1 cellular context compared by ENCODE assay signal in the genomic region with DNA sequence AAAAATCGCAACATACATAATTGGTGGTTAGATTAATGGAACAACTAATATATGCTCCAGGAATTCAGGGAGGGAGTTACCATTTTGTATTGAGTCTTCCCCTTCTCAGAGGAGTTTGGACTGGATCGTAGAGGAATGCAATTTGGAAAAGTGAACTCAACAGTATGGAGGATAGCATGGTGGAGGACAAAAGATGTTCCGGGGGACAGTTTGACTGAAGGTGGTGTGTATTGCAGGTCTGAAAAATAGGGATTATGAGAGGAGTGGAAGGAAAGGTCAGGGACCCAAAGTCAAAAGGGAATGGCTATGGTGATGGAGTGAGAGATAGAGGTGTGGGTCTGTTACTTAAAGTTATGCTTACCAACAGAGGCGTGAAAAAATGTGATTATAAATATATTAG.
TF ChIP-seq lines count a peak whose summit lies in the region.

No MANE protein-coding gene starts in this region.

TF ChIP-seq in K562, 482 proteins besides CTCF, POLR2A, EP300 and RAD21 (continued from another document and continues in another):
- TF ChIP-seq, protein P1, sequence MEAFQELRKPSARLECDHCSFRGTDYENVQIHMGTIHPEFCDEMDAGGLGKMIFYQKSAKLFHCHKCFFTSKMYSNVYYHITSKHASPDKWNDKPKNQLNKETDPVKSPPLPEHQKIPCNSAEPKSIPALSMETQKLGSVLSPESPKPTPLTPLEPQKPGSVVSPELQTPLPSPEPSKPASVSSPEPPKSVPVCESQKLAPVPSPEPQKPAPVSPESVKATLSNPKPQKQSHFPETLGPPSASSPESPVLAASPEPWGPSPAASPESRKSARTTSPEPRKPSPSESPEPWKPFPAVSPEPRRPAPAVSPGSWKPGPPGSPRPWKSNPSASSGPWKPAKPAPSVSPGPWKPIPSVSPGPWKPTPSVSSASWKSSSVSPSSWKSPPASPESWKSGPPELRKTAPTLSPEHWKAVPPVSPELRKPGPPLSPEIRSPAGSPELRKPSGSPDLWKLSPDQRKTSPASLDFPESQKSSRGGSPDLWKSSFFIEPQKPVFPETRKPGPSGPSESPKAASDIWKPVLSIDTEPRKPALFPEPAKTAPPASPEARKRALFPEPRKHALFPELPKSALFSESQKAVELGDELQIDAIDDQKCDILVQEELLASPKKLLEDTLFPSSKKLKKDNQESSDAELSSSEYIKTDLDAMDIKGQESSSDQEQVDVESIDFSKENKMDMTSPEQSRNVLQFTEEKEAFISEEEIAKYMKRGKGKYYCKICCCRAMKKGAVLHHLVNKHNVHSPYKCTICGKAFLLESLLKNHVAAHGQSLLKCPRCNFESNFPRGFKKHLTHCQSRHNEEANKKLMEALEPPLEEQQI (IDR thresholded peaks at IDR 0.05) = no peak
- no peak for TF ChIP-seq ZNF23 (CRISPR knock-in tag; IDR thresholded peaks at IDR 0.05)
- no peak for TF ChIP-seq LEF1 (IDR thresholded peaks at IDR 0.05)
- TF ChIP-seq PHF21A (IDR thresholded peaks at IDR 0.05; ENCODE audit: borderline replicate concordance, low read depth) = no peak
- TF ChIP-seq, protein P2, sequence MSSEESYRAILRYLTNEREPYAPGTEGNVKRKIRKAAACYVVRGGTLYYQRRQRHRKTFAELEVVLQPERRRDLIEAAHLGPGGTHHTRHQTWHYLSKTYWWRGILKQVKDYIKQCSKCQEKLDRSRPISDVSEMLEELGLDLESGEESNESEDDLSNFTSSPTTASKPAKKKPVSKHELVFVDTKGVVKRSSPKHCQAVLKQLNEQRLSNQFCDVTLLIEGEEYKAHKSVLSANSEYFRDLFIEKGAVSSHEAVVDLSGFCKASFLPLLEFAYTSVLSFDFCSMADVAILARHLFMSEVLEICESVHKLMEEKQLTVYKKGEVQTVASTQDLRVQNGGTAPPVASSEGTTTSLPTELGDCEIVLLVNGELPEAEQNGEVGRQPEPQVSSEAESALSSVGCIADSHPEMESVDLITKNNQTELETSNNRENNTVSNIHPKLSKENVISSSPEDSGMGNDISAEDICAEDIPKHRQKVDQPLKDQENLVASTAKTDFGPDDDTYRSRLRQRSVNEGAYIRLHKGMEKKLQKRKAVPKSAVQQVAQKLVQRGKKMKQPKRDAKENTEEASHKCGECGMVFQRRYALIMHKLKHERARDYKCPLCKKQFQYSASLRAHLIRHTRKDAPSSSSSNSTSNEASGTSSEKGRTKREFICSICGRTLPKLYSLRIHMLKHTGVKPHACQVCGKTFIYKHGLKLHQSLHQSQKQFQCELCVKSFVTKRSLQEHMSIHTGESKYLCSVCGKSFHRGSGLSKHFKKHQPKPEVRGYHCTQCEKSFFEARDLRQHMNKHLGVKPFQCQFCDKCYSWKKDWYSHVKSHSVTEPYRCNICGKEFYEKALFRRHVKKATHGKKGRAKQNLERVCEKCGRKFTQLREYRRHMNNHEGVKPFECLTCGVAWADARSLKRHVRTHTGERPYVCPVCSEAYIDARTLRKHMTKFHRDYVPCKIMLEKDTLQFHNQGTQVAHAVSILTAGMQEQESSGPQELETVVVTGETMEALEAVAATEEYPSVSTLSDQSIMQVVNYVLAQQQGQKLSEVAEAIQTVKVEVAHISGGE (CRISPR knock-in tag; IDR thresholded peaks at IDR 0.05) = no peak
- TF ChIP-seq, protein P3, sequence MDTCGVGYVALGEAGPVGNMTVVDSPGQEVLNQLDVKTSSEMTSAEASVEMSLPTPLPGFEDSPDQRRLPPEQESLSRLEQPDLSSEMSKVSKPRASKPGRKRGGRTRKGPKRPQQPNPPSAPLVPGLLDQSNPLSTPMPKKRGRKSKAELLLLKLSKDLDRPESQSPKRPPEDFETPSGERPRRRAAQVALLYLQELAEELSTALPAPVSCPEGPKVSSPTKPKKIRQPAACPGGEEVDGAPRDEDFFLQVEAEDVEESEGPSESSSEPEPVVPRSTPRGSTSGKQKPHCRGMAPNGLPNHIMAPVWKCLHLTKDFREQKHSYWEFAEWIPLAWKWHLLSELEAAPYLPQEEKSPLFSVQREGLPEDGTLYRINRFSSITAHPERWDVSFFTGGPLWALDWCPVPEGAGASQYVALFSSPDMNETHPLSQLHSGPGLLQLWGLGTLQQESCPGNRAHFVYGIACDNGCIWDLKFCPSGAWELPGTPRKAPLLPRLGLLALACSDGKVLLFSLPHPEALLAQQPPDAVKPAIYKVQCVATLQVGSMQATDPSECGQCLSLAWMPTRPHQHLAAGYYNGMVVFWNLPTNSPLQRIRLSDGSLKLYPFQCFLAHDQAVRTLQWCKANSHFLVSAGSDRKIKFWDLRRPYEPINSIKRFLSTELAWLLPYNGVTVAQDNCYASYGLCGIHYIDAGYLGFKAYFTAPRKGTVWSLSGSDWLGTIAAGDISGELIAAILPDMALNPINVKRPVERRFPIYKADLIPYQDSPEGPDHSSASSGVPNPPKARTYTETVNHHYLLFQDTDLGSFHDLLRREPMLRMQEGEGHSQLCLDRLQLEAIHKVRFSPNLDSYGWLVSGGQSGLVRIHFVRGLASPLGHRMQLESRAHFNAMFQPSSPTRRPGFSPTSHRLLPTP (IDR thresholded peaks at IDR 0.05; ENCODE audit: borderline replicate concordance, extremely low read depth, insufficient read length) = no peak
- no peak for TF ChIP-seq NCOA1 (IDR thresholded peaks at IDR 0.05; ENCODE audit: low read depth)
- no peak for TF ChIP-seq TAF15 (IDR thresholded peaks at IDR 0.05; ENCODE audit: low read depth, low read length)
- TF ChIP-seq ZBTB7A (IDR thresholded peaks at IDR 0.05; ENCODE audit: borderline replicate concordance, control insufficient read depth, low read depth, low read length) = no peak
- no peak for TF ChIP-seq NR4A1 (CRISPR knock-in tag; IDR thresholded peaks at IDR 0.05)
- TF ChIP-seq NR4A1 (tag; IDR thresholded peaks at IDR 0.05) = no peak
- TF ChIP-seq MNT (conservative IDR thresholded peaks at IDR 0.05) = no peak
- TF ChIP-seq SMARCA5 (IDR thresholded peaks at IDR 0.05) = 0 out of 2 replicates have a peak, but pooled peaks have one; percentile 41
- 0 out of 2 replicates have a peak, but pooled peaks have one; percentile 18 for TF ChIP-seq KAT8 (IDR thresholded peaks at IDR 0.05; ENCODE audit: low read depth)
- TF ChIP-seq EP400 (IDR thresholded peaks at IDR 0.05) = 0 out of 2 replicates have a peak, but pooled peaks have one; percentile 5
- no peak for TF ChIP-seq ZNF830 (CRISPR knock-in tag; IDR thresholded peaks at IDR 0.05)
- TF ChIP-seq ASH1L (IDR thresholded peaks at IDR 0.05; ENCODE audit: borderline replicate concordance, low read depth, partially characterized antibody) = peak; percentile 40
- no peak for TF ChIP-seq SMAD2 (IDR thresholded peaks at IDR 0.05; ENCODE audit: low read depth, low read length)
- TF ChIP-seq POLR3A (IDR thresholded peaks at IDR 0.05; ENCODE audit: borderline replicate concordance, extremely low read depth, insufficient read depth, insufficient read length) = no peak
- peak; percentile 68; the same call in 1 of the 2 replicates for TF ChIP-seq ZC3H8 (IDR thresholded peaks at IDR 0.05)
- no peak for TF ChIP-seq RBM39 (optimal IDR thresholded peaks at IDR 0.05; ENCODE audit: low read depth, low read length)
- no peak for TF ChIP-seq ERF (CRISPR knock-in tag; IDR thresholded peaks at IDR 0.05)
- TF ChIP-seq CHD4 (IDR thresholded peaks at IDR 0.05; ENCODE audit: insufficient read depth, insufficient replicate concordance, low read depth, low read length, poor library complexity, severe bottlenecking) = no peak
- TF ChIP-seq EHMT2 (IDR thresholded peaks at IDR 0.05) = peak; percentile 84; the same call in 1 of the 2 replicates
- TF ChIP-seq MTA1 (IDR thresholded peaks at IDR 0.05; ENCODE audit: borderline replicate concordance) = peak; percentile 46; the same call in 1 of the 2 replicates
- TF ChIP-seq KLF6 (CRISPR knock-in tag; IDR thresholded peaks at IDR 0.05; ENCODE audit: borderline replicate concordance) = no peak
- no peak for TF ChIP-seq E2F3 (CRISPR knock-in tag; IDR thresholded peaks at IDR 0.05)
- no peak for TF ChIP-seq TEAD4 (IDR thresholded peaks at IDR 0.05; ENCODE audit: low read length)
- TF ChIP-seq TEAD4 (CRISPR knock-in tag; IDR thresholded peaks at IDR 0.05; ENCODE audit: borderline replicate concordance) = no peak
- no peak for TF ChIP-seq SMARCE1 (IDR thresholded peaks at IDR 0.05)
- TF ChIP-seq ZNF436 (CRISPR knock-in tag; IDR thresholded peaks at IDR 0.05) = no peak
- TF ChIP-seq PRDM10 (IDR thresholded peaks at IDR 0.05; ENCODE audit: partially characterized antibody) = peak; percentile 41
- TF ChIP-seq HLTF (IDR thresholded peaks at IDR 0.05) = 0 out of 2 replicates have a peak, but pooled peaks have one; percentile 61
- no peak for TF ChIP-seq ZNF561 (CRISPR knock-in tag; conservative IDR thresholded peaks at IDR 0.05)
- no peak for TF ChIP-seq FOXA3 (CRISPR knock-in tag; conservative IDR thresholded peaks at IDR 0.05 in 1 of 2, IDR thresholded peaks at IDR 0.05 in 1 of 2)
- TF ChIP-seq SNIP1 (IDR thresholded peaks at IDR 0.05; ENCODE audit: low read depth) = no peak
- no peak for TF ChIP-seq SFPQ (IDR thresholded peaks at IDR 0.05; ENCODE audit: low read depth, low read length)
- peak; percentile 57; the same call in 1 of the 2 replicates for TF ChIP-seq ARID2 (IDR thresholded peaks at IDR 0.05)
- TF ChIP-seq, protein P4, sequence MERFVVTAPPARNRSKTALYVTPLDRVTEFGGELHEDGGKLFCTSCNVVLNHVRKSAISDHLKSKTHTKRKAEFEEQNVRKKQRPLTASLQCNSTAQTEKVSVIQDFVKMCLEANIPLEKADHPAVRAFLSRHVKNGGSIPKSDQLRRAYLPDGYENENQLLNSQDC (CRISPR knock-in tag; IDR thresholded peaks at IDR 0.05) = no peak
- peak; percentile 12; the same call in 1 of the 2 replicates for TF ChIP-seq ZBTB2 (IDR thresholded peaks at IDR 0.05)
- TF ChIP-seq, protein P5, sequence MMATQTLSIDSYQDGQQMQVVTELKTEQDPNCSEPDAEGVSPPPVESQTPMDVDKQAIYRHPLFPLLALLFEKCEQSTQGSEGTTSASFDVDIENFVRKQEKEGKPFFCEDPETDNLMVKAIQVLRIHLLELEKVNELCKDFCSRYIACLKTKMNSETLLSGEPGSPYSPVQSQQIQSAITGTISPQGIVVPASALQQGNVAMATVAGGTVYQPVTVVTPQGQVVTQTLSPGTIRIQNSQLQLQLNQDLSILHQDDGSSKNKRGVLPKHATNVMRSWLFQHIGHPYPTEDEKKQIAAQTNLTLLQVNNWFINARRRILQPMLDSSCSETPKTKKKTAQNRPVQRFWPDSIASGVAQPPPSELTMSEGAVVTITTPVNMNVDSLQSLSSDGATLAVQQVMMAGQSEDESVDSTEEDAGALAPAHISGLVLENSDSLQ (IDR thresholded peaks at IDR 0.05) = no peak
- peak in 1 of 2 experiments; percentile 3; a peak in 1 of 4 replicates for TF ChIP-seq FOXK2 (conservative IDR thresholded peaks at IDR 0.05 in 1 of 2, IDR thresholded peaks at IDR 0.05 in 1 of 2; ENCODE audit: low read depth in 2 of 2)
